8 cellular contexts compared by ENCODE assay signal in the genomic region with DNA sequence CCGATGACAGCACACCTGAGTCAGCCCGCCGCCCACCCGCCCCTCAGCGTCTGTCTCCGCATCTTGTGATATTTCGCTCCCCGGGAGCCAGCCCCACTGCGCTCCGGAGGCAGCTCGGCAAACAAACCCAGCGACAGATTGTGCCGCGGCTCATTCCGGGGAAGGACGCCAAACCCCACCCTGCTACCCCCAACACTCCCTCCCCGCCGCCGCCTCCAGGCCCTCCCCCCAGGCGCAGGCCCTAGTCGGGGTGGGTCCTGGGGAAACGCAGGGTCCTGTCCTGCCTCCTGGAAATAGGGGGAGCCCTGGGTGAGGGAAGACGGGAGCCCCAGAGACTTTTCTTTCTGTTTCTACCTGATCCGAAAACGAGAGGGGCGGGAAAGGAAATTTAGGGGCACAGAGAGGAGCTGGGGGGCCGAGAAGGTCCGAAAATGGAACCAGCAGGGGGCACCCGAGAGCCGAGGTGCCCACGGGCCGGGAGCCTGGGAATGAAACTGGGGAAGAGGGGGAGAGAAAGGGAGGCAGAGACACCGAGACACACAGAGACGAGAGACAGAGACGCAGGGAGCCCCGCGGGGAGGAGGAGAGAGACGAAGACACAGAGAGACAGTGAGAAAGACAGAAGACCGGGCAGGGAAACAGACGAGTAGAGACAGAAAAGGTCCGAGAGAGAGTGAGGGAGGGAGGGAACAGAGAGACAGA. TPM values are rescaled to one million over a fixed set of nuclear protein-coding genes. Genes with fewer than 3 reads are reported as not detected.
DNase-seq lines count a peak whose midpoint lies in the region; ATAC-seq and TF ChIP-seq lines count a peak whose summit lies in the region.

No MANE protein-coding gene starts in this region.

- H3K4me3 ChIP-seq in HUES48 (ENCODE audit: low read depth, low read length) (peak overlapping the region; percentile 74), coronary artery (peak overlapping the region; percentile 76)

- H3K4me3 Mint-ChIP-seq in Calu3 (ENCODE audit: low read depth, unreplicated experiment): peak overlapping the region; percentile 66
- H3K4me3 Mint-ChIP-seq in memory B cell: peak overlapping the region; percentile 89
- peak overlapping the region; percentile 85 to 88 for H3K4me3 Mint-ChIP-seq in stimulated activated naive B cell treated with anti-CD40 and anti-IgM and Interleukin-4, amounts not matched to agents 10 μg/mL and 1 μg/mL and 100 μg/mL, for 72 hours

- BruUV-seq in Calu3 (replicated peaks; lab: Mats Ljungman, UMichigan): no TSS peak

- peaks cover 23% of the 10 kb centered on the region for H3K4me1 ChIP-seq in HUES48 (ENCODE audit: control insufficient read depth, insufficient read depth, low read length)

- peaks cover 17% of the 10 kb centered on the region for H3K36me3 Mint-ChIP-seq in Calu3 (ENCODE audit: insufficient read depth, unreplicated experiment)
- no peaks in the 10 kb centered on the region for H3K36me3 Mint-ChIP-seq in memory B cell
- no peaks in the 10 kb centered on the region for H3K36me3 Mint-ChIP-seq in stimulated activated naive B cell treated with anti-CD40 and anti-IgM and Interleukin-4, amounts not matched to agents 10 μg/mL and 1 μg/mL and 100 μg/mL, for 72 hours

- intact Hi-C loops in Calu3 (cut with micrococcal nuclease; ENCODE audit: unreplicated experiment): loop anchor here (2.0 to 5.0 kb wide), 3 partner anchors 68 to 182 kb away; no protein-coding TSS in a partner anchor

- H3K27me3 ChIP-seq in HUES48 (ENCODE audit: control insufficient read depth, insufficient read depth, low read length): peaks cover 53% of the 10 kb centered on the region

- H3K27ac Mint-ChIP-seq in Calu3 (ENCODE audit: unreplicated experiment) (peak overlapping the region; percentile 2), memory B cell (no peak overlapping the region)
- peak overlapping the region; percentile 86 for H3K27ac Mint-ChIP-seq in stimulated activated naive B cell treated with anti-CD40 and anti-IgM and Interleukin-4, amounts not matched to agents 10 μg/mL and 1 μg/mL and 100 μg/mL, for 72 hours

- peaks cover 56% of the 10 kb centered on the region for H3K27me3 Mint-ChIP-seq in Calu3 (ENCODE audit: unreplicated experiment)
- peaks cover 21% of the 10 kb centered on the region for H3K27me3 Mint-ChIP-seq in memory B cell
- peaks cover 46 to 61% of the 10 kb centered on the region in 2 donors for H3K27me3 Mint-ChIP-seq in stimulated activated naive B cell treated with anti-CD40 and anti-IgM and Interleukin-4, amounts not matched to agents 10 μg/mL and 1 μg/mL and 100 μg/mL, for 72 hours

- DNase-seq in Calu3 (peak; percentile 64), UCSD-AML1 (lab: John Stamatoyannopoulos, UW; ENCODE audit: unreplicated experiment) (peak; percentile 55), coronary artery (ENCODE audit: low spot score) (no peak), memory B cell (ENCODE audit: low spot score in 2 of 2) (peak; percentile 47 to 68), NOMO-1 treated with dmso at 0.1 percent for 144 hours (lab: John Stamatoyannopoulos, UW; ENCODE audit: unreplicated experiment) (no peak), midbrain (lab: John Stamatoyannopoulos, UW) (no peak)
- no peak for DNase-seq in stimulated activated naive B cell treated with anti-CD40 and anti-IgM and Interleukin-4, amounts not matched to agents 10 μg/mL and 1 μg/mL and 100 μg/mL, for 72 hours

- no peaks in the 10 kb centered on the region for H3K9me3 Mint-ChIP-seq in Calu3 (ENCODE audit: low read depth, unreplicated experiment)
- no peaks in the 10 kb centered on the region for H3K9me3 Mint-ChIP-seq in memory B cell
- no peaks in the 10 kb centered on the region for H3K9me3 Mint-ChIP-seq in stimulated activated naive B cell treated with anti-CD40 and anti-IgM and Interleukin-4, amounts not matched to agents 10 μg/mL and 1 μg/mL and 100 μg/mL, for 72 hours

- no peak overlapping the region for H3K9ac ChIP-seq in HUES48 (ENCODE audit: low read depth, low read length)

- peak; percentile 95 for TF ChIP-seq CTCF in Calu3 (IDR thresholded peaks at IDR 0.05; ENCODE audit: unreplicated experiment)
- TF ChIP-seq CTCF in coronary artery (IDR thresholded peaks at IDR 0.05): peak; percentile 79

- H3K9me3 ChIP-seq in HUES48 (ENCODE audit: control insufficient read depth, insufficient read depth, low read length): no peaks in the 10 kb centered on the region

- CTCF ChIA-PET in Calu3 (lab: Charles Lee): interaction anchor here (0.5 to 2.7 kb wide), 18 partner anchors 13 to 1149 kb away, joined by 3 to 16 read pairs (median 4); a partner anchor contains a TSS

- H3K4me1 Mint-ChIP-seq in Calu3 (ENCODE audit: low read depth, unreplicated experiment) (peaks cover 32% of the 10 kb centered on the region), memory B cell (peaks cover 26% of the 10 kb centered on the region)
- H3K4me1 Mint-ChIP-seq in stimulated activated naive B cell treated with anti-CD40 and anti-IgM and Interleukin-4, amounts not matched to agents 10 μg/mL and 1 μg/mL and 100 μg/mL, for 72 hours: peaks cover 23 to 36% of the 10 kb centered on the region in 2 donors

- peak; percentile 37 for ATAC-seq in memory B cell (ENCODE audit: low read depth)
- ATAC-seq in stimulated activated naive B cell treated with anti-CD40 and anti-IgM and Interleukin-4, amounts not matched to agents 10 μg/mL and 1 μg/mL and 100 μg/mL, for 72 hours (replicated peaks): peak; percentile 25 to 35

- H3K27ac ChIP-seq in HUES48 (ENCODE audit: low read depth, low read length): no peak overlapping the region
- H3K27ac ChIP-seq in coronary artery: no peak overlapping the region

- no peaks in the 10 kb centered on the region for H3K36me3 ChIP-seq in HUES48 (ENCODE audit: control insufficient read depth, insufficient read depth, low read length)

RNA-seq across cellular contexts. Expression of a gene that starts 1.8 kb away (rescaled TPM):
- total RNA-seq in Calu3 (2022): 1.9 and 3.6 TPM in 2 replicates

RNA-seq across cellular contexts. Expression of a gene that starts 31.6 kb away (rescaled TPM):
- 91.8 and 127 TPM in 2 replicates for total RNA-seq in Calu3 (2022)

RNA-seq across cellular contexts. Expression of a gene that starts 56.9 kb away (rescaled TPM):
- 9.5 and 12.5 TPM in 2 replicates for total RNA-seq in Calu3 (2022)

Comparison
In these comparisons a context has a peak if more than half of its experiments do, and no peak if none do; other contexts are left out.
1. DNase-seq: peak in Calu3 (single experiment), UCSD-AML1 (single experiment) and memory B cell (2 of 2); none in coronary artery (single experiment), stimulated activated naive B cell treated with anti-CD40 and anti-IgM and Interleukin-4, amounts not matched to agents 10 μg/mL and 1 μg/mL and 100 μg/mL, for 72 hours (single experiment), NOMO-1 treated with dmso at 0.1 percent for 144 hours (single experiment) and midbrain (single experiment).
2. Peak in every context shown above with its lines, with median percentiles within 50 percentile points of each other: H3K4me3 Mint-ChIP-seq.